Comparison of ENCODE assay signal across 29 cellular contexts in genomic region chr15:29352402-29352801, GRCh38.
"Had no signal": no experiment of that assay in that cellular context is flagged by ENCODE, and none has a peak within 500 bp of the region (broad histone marks: within the 10 kb centered on the region; RNA-seq: fewer than 3 reads in every experiment).

No MANE protein-coding gene starts in this region.

- DNase-seq: activated B cell treated with CpG ODN at 0.5 μM for 24 hours; activated CD4-positive, alpha-beta memory T cell treated with anti-CD3 and anti-CD28 coated beads for 36 hours; activated CD4-positive, alpha-beta T cell treated with anti-CD3 and anti-CD28 coated beads for 4 hours; activated CD4-positive, alpha-beta T cell treated with anti-CD3 and anti-CD28 coated beads, Interleukin-2, amount 50 U/mL, for 1 hour; activated CD4-positive, CD25-positive, alpha-beta regulatory T cell treated with anti-CD3 and anti-CD28 coated beads, Interleukin-2, amount 50 U/mL, for 72 hours; activated CD8-positive, alpha-beta memory T cell treated with anti-CD3 and anti-CD28 coated beads, Interleukin-2, amount 50 U/mL, for 4 hours; activated gamma-delta T cell treated with Interleukin-2 at 50 U/mL for 16 hours; activated naive CD4-positive, alpha-beta T cell treated with anti-CD3 and anti-CD28 coated beads for 36 hours; activated T-cell treated with anti-CD3 and anti-CD28 coated beads for 4 hours; activated T-cell treated with anti-CD3 and anti-CD28 coated beads, Interleukin-2, amount 50 U/mL, for 4 hours; adrenal gland; body of pancreas; NCI-H1092 treated with DMSO at 0.1 percent for 48 hours; NCI-H1417; NCI-H146; NCI-H187 treated with DMSO at 0.1 percent for 48 hours; NCI-H2081; NCI-H226; NCI-H446 treated with DMSO at 0.1 percent for 48 hours; NK-92 treated with Interleukin-12 subunit alpha and Interleukin-12 subunit beta, amount 100 ng/mL, for 24 hours; PC-9; Right ventricle myocardium superior; SW 1271; T-helper 1 cell; T-helper 2 cell; T-helper 9 cell had no signal

- ATAC-seq: activated naive CD4-positive, alpha-beta T cell treated with anti-CD3 and anti-CD28 coated beads, Interleukin-2, amount 50 U/mL, for 72 hours; activated T-cell treated with anti-CD3 and anti-CD28 coated beads, Interleukin-2, amount 50 U/mL, for 4 hours; body of pancreas had no signal

- H3K27ac ChIP-seq: adrenal gland, body of pancreas, breast epithelium, PC-9, RWPE1 had no signal
